Comparison of ENCODE assay signal across 1 cellular context in the genomic region with DNA sequence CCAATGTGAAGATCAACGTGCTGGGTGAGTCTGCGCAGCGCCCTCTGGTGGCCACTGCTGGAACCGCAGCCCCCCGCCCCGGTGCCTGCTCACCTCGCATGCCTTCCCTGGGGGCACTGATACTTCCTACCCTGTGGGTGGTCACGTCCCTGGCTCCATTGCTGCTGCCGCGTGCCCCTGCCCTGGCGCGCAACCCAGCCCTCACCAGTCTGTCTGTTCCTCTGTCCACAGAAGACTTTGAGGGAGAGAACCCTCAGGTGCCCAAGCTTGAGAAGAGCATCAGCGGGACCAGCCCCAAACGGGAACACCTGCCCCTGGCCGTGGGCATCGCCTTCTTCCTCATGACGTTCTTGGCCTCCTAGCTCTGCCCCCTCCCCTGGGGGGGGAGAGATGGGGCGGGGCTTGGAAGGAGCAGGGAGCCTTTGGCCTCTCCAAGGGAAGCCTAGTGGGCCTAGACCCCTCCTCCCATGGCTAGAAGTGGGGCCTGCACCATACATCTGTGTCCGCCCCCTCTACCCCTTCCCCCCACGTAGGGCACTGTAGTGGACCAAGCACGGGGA.
TF ChIP-seq lines count a peak whose summit lies in the region.

No MANE protein-coding gene starts in this region.

TF ChIP-seq in HEK293, 187 proteins besides CTCF, POLR2A, EP300 and RAD21 (continued from another document and continues in another):
- TF ChIP-seq, protein P1, sequence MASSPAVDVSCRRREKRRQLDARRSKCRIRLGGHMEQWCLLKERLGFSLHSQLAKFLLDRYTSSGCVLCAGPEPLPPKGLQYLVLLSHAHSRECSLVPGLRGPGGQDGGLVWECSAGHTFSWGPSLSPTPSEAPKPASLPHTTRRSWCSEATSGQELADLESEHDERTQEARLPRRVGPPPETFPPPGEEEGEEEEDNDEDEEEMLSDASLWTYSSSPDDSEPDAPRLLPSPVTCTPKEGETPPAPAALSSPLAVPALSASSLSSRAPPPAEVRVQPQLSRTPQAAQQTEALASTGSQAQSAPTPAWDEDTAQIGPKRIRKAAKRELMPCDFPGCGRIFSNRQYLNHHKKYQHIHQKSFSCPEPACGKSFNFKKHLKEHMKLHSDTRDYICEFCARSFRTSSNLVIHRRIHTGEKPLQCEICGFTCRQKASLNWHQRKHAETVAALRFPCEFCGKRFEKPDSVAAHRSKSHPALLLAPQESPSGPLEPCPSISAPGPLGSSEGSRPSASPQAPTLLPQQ (tag by site-specific recombination; IDR thresholded peaks at IDR 0.05), result no peak
- TF ChIP-seq ZBTB8A (tag by site-specific recombination; IDR thresholded peaks at IDR 0.05), result no peak
- no peak for TF ChIP-seq ZNF610 (tag by site-specific recombination; IDR thresholded peaks at IDR 0.05; ENCODE audit: borderline replicate concordance)
- no peak for TF ChIP-seq ZBTB21 (tag by site-specific recombination; IDR thresholded peaks at IDR 0.05)
- no peak for TF ChIP-seq ZNF138 (tag by site-specific recombination; IDR thresholded peaks at IDR 0.05; ENCODE audit: borderline replicate concordance)
- TF ChIP-seq SP2 (tag by site-specific recombination; IDR thresholded peaks at IDR 0.05), result no peak
- TF ChIP-seq ZBTB20 (tag by site-specific recombination; IDR thresholded peaks at IDR 0.05), result no peak; the same call in 1 of the 2 replicates
- TF ChIP-seq ZNF239 (tag by site-specific recombination; IDR thresholded peaks at IDR 0.05), result no peak
- TF ChIP-seq, protein P2, sequence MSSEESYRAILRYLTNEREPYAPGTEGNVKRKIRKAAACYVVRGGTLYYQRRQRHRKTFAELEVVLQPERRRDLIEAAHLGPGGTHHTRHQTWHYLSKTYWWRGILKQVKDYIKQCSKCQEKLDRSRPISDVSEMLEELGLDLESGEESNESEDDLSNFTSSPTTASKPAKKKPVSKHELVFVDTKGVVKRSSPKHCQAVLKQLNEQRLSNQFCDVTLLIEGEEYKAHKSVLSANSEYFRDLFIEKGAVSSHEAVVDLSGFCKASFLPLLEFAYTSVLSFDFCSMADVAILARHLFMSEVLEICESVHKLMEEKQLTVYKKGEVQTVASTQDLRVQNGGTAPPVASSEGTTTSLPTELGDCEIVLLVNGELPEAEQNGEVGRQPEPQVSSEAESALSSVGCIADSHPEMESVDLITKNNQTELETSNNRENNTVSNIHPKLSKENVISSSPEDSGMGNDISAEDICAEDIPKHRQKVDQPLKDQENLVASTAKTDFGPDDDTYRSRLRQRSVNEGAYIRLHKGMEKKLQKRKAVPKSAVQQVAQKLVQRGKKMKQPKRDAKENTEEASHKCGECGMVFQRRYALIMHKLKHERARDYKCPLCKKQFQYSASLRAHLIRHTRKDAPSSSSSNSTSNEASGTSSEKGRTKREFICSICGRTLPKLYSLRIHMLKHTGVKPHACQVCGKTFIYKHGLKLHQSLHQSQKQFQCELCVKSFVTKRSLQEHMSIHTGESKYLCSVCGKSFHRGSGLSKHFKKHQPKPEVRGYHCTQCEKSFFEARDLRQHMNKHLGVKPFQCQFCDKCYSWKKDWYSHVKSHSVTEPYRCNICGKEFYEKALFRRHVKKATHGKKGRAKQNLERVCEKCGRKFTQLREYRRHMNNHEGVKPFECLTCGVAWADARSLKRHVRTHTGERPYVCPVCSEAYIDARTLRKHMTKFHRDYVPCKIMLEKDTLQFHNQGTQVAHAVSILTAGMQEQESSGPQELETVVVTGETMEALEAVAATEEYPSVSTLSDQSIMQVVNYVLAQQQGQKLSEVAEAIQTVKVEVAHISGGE (tag by site-specific recombination; conservative IDR thresholded peaks at IDR 0.05; ENCODE audit: low read depth), result no peak
- TF ChIP-seq ZNF501 (tag by site-specific recombination; IDR thresholded peaks at IDR 0.05), result no peak; the same call in 1 of the 2 replicates
- no peak for TF ChIP-seq ZNF544 (tag by site-specific recombination; IDR thresholded peaks at IDR 0.05)
- no peak for TF ChIP-seq ZNF510 (tag by site-specific recombination; IDR thresholded peaks at IDR 0.05; ENCODE audit: insufficient replicate concordance)
- no peak for TF ChIP-seq ZNF335 (tag by site-specific recombination; conservative IDR thresholded peaks at IDR 0.05)
- TF ChIP-seq, protein P3, sequence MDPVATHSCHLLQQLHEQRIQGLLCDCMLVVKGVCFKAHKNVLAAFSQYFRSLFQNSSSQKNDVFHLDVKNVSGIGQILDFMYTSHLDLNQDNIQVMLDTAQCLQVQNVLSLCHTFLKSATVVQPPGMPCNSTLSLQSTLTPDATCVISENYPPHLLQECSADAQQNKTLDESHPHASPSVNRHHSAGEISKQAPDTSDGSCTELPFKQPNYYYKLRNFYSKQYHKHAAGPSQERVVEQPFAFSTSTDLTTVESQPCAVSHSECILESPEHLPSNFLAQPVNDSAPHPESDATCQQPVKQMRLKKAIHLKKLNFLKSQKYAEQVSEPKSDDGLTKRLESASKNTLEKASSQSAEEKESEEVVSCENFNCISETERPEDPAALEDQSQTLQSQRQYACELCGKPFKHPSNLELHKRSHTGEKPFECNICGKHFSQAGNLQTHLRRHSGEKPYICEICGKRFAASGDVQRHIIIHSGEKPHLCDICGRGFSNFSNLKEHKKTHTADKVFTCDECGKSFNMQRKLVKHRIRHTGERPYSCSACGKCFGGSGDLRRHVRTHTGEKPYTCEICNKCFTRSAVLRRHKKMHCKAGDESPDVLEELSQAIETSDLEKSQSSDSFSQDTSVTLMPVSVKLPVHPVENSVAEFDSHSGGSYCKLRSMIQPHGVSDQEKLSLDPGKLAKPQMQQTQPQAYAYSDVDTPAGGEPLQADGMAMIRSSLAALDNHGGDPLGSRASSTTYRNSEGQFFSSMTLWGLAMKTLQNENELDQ (tag by site-specific recombination; IDR thresholded peaks at IDR 0.05; ENCODE audit: low read depth), result no peak
- TF ChIP-seq, protein P4, sequence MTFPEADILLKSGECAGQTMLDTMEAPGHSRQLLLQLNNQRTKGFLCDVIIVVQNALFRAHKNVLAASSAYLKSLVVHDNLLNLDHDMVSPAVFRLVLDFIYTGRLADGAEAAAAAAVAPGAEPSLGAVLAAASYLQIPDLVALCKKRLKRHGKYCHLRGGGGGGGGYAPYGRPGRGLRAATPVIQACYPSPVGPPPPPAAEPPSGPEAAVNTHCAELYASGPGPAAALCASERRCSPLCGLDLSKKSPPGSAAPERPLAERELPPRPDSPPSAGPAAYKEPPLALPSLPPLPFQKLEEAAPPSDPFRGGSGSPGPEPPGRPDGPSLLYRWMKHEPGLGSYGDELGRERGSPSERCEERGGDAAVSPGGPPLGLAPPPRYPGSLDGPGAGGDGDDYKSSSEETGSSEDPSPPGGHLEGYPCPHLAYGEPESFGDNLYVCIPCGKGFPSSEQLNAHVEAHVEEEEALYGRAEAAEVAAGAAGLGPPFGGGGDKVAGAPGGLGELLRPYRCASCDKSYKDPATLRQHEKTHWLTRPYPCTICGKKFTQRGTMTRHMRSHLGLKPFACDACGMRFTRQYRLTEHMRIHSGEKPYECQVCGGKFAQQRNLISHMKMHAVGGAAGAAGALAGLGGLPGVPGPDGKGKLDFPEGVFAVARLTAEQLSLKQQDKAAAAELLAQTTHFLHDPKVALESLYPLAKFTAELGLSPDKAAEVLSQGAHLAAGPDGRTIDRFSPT (tag by site-specific recombination; IDR thresholded peaks at IDR 0.05), result peak; percentile 90
- TF ChIP-seq IKZF3 (tag by site-specific recombination; IDR thresholded peaks at IDR 0.05), result no peak
- TF ChIP-seq, protein P5, sequence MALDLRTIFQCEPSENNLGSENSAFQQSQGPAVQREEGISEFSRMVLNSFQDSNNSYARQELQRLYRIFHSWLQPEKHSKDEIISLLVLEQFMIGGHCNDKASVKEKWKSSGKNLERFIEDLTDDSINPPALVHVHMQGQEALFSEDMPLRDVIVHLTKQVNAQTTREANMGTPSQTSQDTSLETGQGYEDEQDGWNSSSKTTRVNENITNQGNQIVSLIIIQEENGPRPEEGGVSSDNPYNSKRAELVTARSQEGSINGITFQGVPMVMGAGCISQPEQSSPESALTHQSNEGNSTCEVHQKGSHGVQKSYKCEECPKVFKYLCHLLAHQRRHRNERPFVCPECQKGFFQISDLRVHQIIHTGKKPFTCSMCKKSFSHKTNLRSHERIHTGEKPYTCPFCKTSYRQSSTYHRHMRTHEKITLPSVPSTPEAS (tag by site-specific recombination; IDR thresholded peaks at IDR 0.05), result no peak
- no peak for TF ChIP-seq ZNF223 (tag by site-specific recombination; IDR thresholded peaks at IDR 0.05)
- no peak for TF ChIP-seq ZFP3 (tag by site-specific recombination; IDR thresholded peaks at IDR 0.05; ENCODE audit: low read depth)
- no peak for TF ChIP-seq SCRT2 (tag by site-specific recombination; IDR thresholded peaks at IDR 0.05)
- TF ChIP-seq KLF16 (tag by site-specific recombination; IDR thresholded peaks at IDR 0.05), result no peak
- TF ChIP-seq ZNF184 (tag by site-specific recombination; IDR thresholded peaks at IDR 0.05), result no peak
- no peak for TF ChIP-seq ZNF302 (tag by site-specific recombination; IDR thresholded peaks at IDR 0.05; ENCODE audit: low read depth)
- TF ChIP-seq ZNF16 (tag by site-specific recombination; IDR thresholded peaks at IDR 0.05; ENCODE audit: low read depth), result no peak
- TF ChIP-seq GLIS1 (tag by site-specific recombination; IDR thresholded peaks at IDR 0.05), result peak; percentile 85
- TF ChIP-seq ZNF175 (tag by site-specific recombination; IDR thresholded peaks at IDR 0.05), result no peak
- TF ChIP-seq GLIS2 (tag by site-specific recombination; IDR thresholded peaks at IDR 0.05), result peak; percentile 56
- TF ChIP-seq, protein P6, sequence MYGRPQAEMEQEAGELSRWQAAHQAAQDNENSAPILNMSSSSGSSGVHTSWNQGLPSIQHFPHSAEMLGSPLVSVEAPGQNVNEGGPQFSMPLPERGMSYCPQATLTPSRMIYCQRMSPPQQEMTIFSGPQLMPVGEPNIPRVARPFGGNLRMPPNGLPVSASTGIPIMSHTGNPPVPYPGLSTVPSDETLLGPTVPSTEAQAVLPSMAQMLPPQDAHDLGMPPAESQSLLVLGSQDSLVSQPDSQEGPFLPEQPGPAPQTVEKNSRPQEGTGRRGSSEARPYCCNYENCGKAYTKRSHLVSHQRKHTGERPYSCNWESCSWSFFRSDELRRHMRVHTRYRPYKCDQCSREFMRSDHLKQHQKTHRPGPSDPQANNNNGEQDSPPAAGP (tag by site-specific recombination; IDR thresholded peaks at IDR 0.05), result no peak
- TF ChIP-seq, protein P7, sequence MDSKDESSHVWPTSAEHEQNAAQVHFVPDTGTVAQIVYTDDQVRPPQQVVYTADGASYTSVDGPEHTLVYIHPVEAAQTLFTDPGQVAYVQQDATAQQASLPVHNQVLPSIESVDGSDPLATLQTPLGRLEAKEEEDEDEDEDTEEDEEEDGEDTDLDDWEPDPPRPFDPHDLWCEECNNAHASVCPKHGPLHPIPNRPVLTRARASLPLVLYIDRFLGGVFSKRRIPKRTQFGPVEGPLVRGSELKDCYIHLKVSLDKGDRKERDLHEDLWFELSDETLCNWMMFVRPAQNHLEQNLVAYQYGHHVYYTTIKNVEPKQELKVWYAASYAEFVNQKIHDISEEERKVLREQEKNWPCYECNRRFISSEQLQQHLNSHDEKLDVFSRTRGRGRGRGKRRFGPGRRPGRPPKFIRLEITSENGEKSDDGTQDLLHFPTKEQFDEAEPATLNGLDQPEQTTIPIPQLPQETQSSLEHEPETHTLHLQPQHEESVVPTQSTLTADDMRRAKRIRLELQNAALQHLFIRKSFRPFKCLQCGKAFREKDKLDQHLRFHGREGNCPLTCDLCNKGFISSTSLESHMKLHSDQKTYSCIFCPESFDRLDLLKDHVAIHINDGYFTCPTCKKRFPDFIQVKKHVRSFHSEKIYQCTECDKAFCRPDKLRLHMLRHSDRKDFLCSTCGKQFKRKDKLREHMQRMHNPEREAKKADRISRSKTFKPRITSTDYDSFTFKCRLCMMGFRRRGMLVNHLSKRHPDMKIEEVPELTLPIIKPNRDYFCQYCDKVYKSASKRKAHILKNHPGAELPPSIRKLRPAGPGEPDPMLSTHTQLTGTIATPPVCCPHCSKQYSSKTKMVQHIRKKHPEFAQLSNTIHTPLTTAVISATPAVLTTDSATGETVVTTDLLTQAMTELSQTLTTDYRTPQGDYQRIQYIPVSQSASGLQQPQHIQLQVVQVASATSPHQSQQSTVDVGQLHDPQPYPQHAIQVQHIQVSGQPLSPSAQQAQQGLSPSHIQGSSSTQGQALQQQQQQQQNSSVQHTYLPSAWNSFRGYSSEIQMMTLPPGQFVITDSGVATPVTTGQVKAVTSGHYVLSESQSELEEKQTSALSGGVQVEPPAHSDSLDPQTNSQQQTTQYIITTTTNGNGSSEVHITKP (tag by site-specific recombination; IDR thresholded peaks at IDR 0.05), result peak; percentile 28; the same call in 1 of the 2 replicates
- no peak for TF ChIP-seq ZNF202 (tag by site-specific recombination; IDR thresholded peaks at IDR 0.05; ENCODE audit: borderline replicate concordance)
- TF ChIP-seq ZNF112 (tag by site-specific recombination; IDR thresholded peaks at IDR 0.05), result no peak
- no peak for TF ChIP-seq ZSCAN16 (tag by site-specific recombination; IDR thresholded peaks at IDR 0.05)
- TF ChIP-seq ZNF521 (tag by site-specific recombination; IDR thresholded peaks at IDR 0.05), result no peak
- TF ChIP-seq ZIC2 (tag by site-specific recombination; IDR thresholded peaks at IDR 0.05), result peak; percentile 69
- no peak for TF ChIP-seq ZNF658 (tag by site-specific recombination; IDR thresholded peaks at IDR 0.05)
- TF ChIP-seq, protein P8, sequence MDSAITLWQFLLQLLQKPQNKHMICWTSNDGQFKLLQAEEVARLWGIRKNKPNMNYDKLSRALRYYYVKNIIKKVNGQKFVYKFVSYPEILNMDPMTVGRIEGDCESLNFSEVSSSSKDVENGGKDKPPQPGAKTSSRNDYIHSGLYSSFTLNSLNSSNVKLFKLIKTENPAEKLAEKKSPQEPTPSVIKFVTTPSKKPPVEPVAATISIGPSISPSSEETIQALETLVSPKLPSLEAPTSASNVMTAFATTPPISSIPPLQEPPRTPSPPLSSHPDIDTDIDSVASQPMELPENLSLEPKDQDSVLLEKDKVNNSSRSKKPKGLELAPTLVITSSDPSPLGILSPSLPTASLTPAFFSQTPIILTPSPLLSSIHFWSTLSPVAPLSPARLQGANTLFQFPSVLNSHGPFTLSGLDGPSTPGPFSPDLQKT (IDR thresholded peaks at IDR 0.05; ENCODE audit: borderline replicate concordance, low read depth, low read length), result no peak
- TF ChIP-seq MEIS1 (CRISPR knock-in tag; IDR thresholded peaks at IDR 0.05; ENCODE audit: borderline replicate concordance), result no peak
- TF ChIP-seq, protein P9, sequence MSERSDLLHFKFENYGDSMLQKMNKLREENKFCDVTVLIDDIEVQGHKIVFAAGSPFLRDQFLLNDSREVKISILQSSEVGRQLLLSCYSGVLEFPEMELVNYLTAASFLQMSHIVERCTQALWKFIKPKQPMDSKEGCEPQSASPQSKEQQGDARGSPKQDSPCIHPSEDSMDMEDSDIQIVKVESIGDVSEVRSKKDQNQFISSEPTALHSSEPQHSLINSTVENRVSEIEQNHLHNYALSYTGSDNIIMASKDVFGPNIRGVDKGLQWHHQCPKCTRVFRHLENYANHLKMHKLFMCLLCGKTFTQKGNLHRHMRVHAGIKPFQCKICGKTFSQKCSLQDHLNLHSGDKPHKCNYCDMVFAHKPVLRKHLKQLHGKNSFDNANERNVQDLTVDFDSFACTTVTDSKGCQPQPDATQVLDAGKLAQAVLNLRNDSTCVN (tag by site-specific recombination; optimal IDR thresholded peaks at IDR 0.05), result no peak
